Comparison of ENCODE assay signal across 13 cellular contexts in the genomic region with DNA sequence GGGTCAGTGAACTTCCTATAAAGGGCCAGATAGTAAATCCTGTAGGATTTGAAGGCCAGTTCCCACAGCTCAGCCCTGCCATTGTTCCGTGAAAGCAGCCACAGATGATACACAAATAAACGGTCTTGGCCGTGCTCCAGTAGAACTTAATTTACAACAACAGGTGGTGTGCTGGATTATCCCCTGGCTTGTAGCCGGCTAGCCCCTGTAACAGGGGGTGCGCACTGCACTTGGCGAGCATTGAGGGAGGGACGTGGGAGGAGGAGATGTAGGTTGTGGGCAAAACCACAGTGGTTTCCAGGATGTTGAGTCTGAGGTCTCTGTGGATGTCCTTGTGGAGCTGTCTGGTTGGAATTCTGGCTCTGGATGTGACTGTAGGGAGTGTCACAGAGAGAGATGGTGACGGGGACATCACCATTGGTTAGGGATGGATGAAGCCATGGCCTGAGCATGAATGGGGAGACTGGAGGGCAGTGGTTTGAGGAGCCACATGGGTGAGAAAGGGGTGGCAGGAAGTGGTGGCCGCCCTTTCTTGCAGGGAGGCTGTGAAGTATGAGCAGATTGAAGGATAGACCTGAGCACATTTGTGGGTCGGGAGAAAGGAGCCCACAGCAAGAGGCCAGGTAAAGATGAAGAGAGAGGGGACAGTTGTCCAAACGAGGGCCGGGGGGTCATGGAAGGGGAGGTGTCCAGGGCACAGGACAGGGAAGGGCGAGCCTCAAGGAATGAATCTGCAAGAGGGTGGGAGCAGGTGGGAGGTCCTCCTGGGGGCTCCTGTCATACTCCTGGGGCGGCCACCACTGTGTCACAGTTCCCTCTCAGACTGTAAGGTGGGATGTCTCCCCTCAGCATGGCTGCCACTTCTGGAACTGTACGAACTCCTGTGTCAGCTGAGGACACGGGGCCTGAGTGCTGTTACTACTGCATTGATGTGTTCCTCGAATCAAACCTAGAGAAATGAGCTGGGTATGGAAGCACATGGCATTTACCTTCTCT. TPM values are rescaled to one million over a fixed set of nuclear protein-coding genes. Genes with fewer than 3 reads are reported as not detected.
DNase-seq lines count a peak whose midpoint lies in the region; ATAC-seq and TF ChIP-seq lines count a peak whose summit lies in the region.
"Had no signal": no experiment of that assay in that cellular context is flagged by ENCODE, and none has a peak within 500 bp of the region (broad histone marks: within the 10 kb centered on the region; RNA-seq: fewer than 3 reads in every experiment).

No MANE protein-coding gene starts in this region.

- no peak for TF ChIP-seq CTCF in GM10266 (IDR thresholded peaks at IDR 0.05; ENCODE audit: control insufficient read depth, insufficient read depth, low read depth, missing control alignments)

- peaks cover 21% of the 10 kb centered on the region for H3K4me1 Mint-ChIP-seq in activated naive CD8-positive, alpha-beta T cell treated with anti-CD3 and anti-CD28 coated beads, Interleukin-2, amount 50 U/mL, for 24 hours
- peaks cover 27% of the 10 kb centered on the region for H3K4me1 Mint-ChIP-seq in stimulated activated naive CD8-positive, alpha-beta T cell treated with anti-CD3 and anti-CD28 coated beads, Interleukin-15, Interleukin-2, amounts not matched to agents 100 ng/mL and 50 ng/mL, for 24 hours (ENCODE audit: low read depth)

- peaks cover 3% of the 10 kb centered on the region for H3K9me3 Mint-ChIP-seq in activated naive CD8-positive, alpha-beta T cell treated with anti-CD3 and anti-CD28 coated beads, Interleukin-2, amount 50 U/mL, for 24 hours
- H3K9me3 Mint-ChIP-seq in stimulated activated naive CD8-positive, alpha-beta T cell treated with anti-CD3 and anti-CD28 coated beads, Interleukin-15, Interleukin-2, amounts not matched to agents 100 ng/mL and 50 ng/mL, for 24 hours = no peaks in the 10 kb centered on the region

- peaks cover 2% of the 10 kb centered on the region for H3K36me3 Mint-ChIP-seq in activated naive CD8-positive, alpha-beta T cell treated with anti-CD3 and anti-CD28 coated beads, Interleukin-2, amount 50 U/mL, for 24 hours (ENCODE audit: low read depth)
- no peaks in the 10 kb centered on the region for H3K36me3 Mint-ChIP-seq in stimulated activated naive CD8-positive, alpha-beta T cell treated with anti-CD3 and anti-CD28 coated beads, Interleukin-15, Interleukin-2, amounts not matched to agents 100 ng/mL and 50 ng/mL, for 24 hours (ENCODE audit: low read depth)

- peak overlapping the region; percentile 22 for H3K4me3 Mint-ChIP-seq in activated naive CD8-positive, alpha-beta T cell treated with anti-CD3 and anti-CD28 coated beads, Interleukin-2, amount 50 U/mL, for 24 hours
- H3K4me3 Mint-ChIP-seq in stimulated activated naive CD8-positive, alpha-beta T cell treated with anti-CD3 and anti-CD28 coated beads, Interleukin-15, Interleukin-2, amounts not matched to agents 100 ng/mL and 50 ng/mL, for 24 hours = peak overlapping the region; percentile 4
- H3K4me3 Mint-ChIP-seq: dendritic cell treated with granulocyte-macrophage colony-stimulating factor and Interleukin-4, amounts not matched to agents 40 ng/mL and 50 ng/mL, for 4 days had no signal

- H3K27ac Mint-ChIP-seq in activated naive CD8-positive, alpha-beta T cell treated with anti-CD3 and anti-CD28 coated beads, Interleukin-2, amount 50 U/mL, for 24 hours = peak overlapping the region; percentile 13
- H3K27ac Mint-ChIP-seq in stimulated activated naive CD8-positive, alpha-beta T cell treated with anti-CD3 and anti-CD28 coated beads, Interleukin-15, Interleukin-2, amounts not matched to agents 100 ng/mL and 50 ng/mL, for 24 hours = no peak overlapping the region
- H3K27ac Mint-ChIP-seq: IgD-negative memory B cell had no signal

- DNase-seq in activated gamma-delta T cell treated with Interleukin-2 at 50 U/mL for 16 hours (peak; percentile 9), activated gamma-delta T cell (lab: John Stamatoyannopoulos, UW) (no peak), NCI-H510A treated with DMSO at 0.1 percent for 48 hours (lab: John Stamatoyannopoulos, UW) (peak; percentile 35), GM10266 (ENCODE audit: extremely low spot score) (no peak), ureter (ENCODE audit: low spot score) (no peak), DMS53 (lab: John Stamatoyannopoulos, UW) (no peak)
- peak; percentile 5 for DNase-seq in activated naive CD8-positive, alpha-beta T cell treated with anti-CD3 and anti-CD28 coated beads, Interleukin-2, amount 50 U/mL, for 24 hours
- DNase-seq: GF-D8, kidney glomerular epithelial cell, occipital lobe had no signal

- peaks cover 3% of the 10 kb centered on the region for H3K27me3 Mint-ChIP-seq in activated naive CD8-positive, alpha-beta T cell treated with anti-CD3 and anti-CD28 coated beads, Interleukin-2, amount 50 U/mL, for 24 hours
- H3K27me3 Mint-ChIP-seq in stimulated activated naive CD8-positive, alpha-beta T cell treated with anti-CD3 and anti-CD28 coated beads, Interleukin-15, Interleukin-2, amounts not matched to agents 100 ng/mL and 50 ng/mL, for 24 hours = no peaks in the 10 kb centered on the region
- H3K27me3 Mint-ChIP-seq: dendritic cell treated with granulocyte-macrophage colony-stimulating factor and Interleukin-4, amounts not matched to agents 40 ng/mL and 50 ng/mL, for 4 days had no signal

- ATAC-seq in activated naive CD8-positive, alpha-beta T cell treated with anti-CD3 and anti-CD28 coated beads, Interleukin-2, amount 50 U/mL, for 24 hours = peak; percentile 62

RNA-seq across cellular contexts. Expression of a gene that starts 53.6 kb away (rescaled TPM):
- total RNA-seq in ureter = 31.0 TPM

Comparison
In these comparisons a context has a peak if more than half of its experiments do, and no peak if none do; other contexts are left out.
1. DNase-seq: peak in activated gamma-delta T cell treated with Interleukin-2 at 50 U/mL for 16 hours (single experiment), NCI-H510A treated with DMSO at 0.1 percent for 48 hours (single experiment) and activated naive CD8-positive, alpha-beta T cell treated with anti-CD3 and anti-CD28 coated beads, Interleukin-2, amount 50 U/mL, for 24 hours (single experiment); none in activated gamma-delta T cell (single experiment), GM10266 (single experiment), ureter (single experiment) and DMS53 (single experiment).